In the genomic region with DNA sequence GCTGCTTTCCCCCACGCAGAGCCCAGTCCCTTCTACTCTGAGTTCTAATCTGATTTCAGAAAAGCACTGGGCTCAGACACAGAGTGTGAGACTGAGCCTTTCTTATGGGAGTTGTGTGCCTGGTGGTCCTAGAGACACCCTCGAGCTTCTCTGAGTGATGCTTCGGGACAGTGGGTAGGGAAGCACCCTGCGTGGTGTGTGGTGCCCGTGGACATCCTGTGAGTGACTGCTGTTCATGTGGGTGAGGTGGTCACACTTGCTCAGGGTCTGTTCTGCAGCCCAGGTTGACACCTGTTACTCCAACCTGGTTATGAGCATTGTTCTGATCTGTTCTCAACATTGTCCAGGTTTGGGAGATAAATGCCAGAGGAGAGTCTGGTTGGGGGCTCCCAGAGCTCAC, we compare ENCODE assay signal across 31 cellular contexts. TPM values are rescaled to one million over a fixed set of nuclear protein-coding genes. Genes with fewer than 3 reads are reported as not detected.
"Had no signal": no experiment of that assay in that cellular context is flagged by ENCODE, and none has a peak within 500 bp of the region (broad histone marks: within the 10 kb centered on the region; RNA-seq: fewer than 3 reads in every experiment).

No MANE protein-coding gene starts in this region.

- H3K4me3 ChIP-seq: colonic mucosa, esophagus muscularis mucosa, gastroesophageal sphincter, heart left ventricle, hepatocyte, left lung, ovary, smooth muscle cell, stomach, thyroid gland had no signal

- H3K36me3 Mint-ChIP-seq: natural killer cell; stimulated activated effector memory CD8-positive, alpha-beta T cell treated with anti-CD3 and anti-CD28 coated beads, Interleukin-12 subunit alpha, Interleukin-12 subunit beta, amount 100 ng/mL, for 72 hours; type B pancreatic cell had no signal

- H3K27ac Mint-ChIP-seq: dendritic cell treated with granulocyte-macrophage colony-stimulating factor and Interleukin-4, amounts not matched to agents 40 ng/mL and 50 ng/mL, for 4 days; natural killer cell; stimulated activated effector memory CD8-positive, alpha-beta T cell treated with anti-CD3 and anti-CD28 coated beads, Interleukin-12 subunit alpha, Interleukin-12 subunit beta, amount 100 ng/mL, for 72 hours; type B pancreatic cell had no signal

- H3K36me3 ChIP-seq: colonic mucosa, esophagus muscularis mucosa, gastroesophageal sphincter, heart left ventricle, left lung, ovary, stomach, thyroid gland had no signal

- H2AFZ ChIP-seq: hepatocyte had no signal

- FAIRE-seq: endothelial cell of umbilical vein had no signal

- H3K9me3 Mint-ChIP-seq: dendritic cell treated with granulocyte-macrophage colony-stimulating factor and Interleukin-4, amounts not matched to agents 40 ng/mL and 50 ng/mL, for 4 days; natural killer cell; neural crest cell; stimulated activated effector memory CD8-positive, alpha-beta T cell treated with anti-CD3 and anti-CD28 coated beads, Interleukin-12 subunit alpha, Interleukin-12 subunit beta, amount 100 ng/mL, for 72 hours; type B pancreatic cell had no signal

- H3K4me1 ChIP-seq: colonic mucosa, esophagus muscularis mucosa, foreskin keratinocyte, gastroesophageal sphincter, heart left ventricle, left lung, stomach had no signal

- H3K27ac ChIP-seq: colonic mucosa, esophagus muscularis mucosa, foreskin keratinocyte, gastroesophageal sphincter, heart left ventricle, hepatocyte, left lung, ovary, stomach, thyroid gland had no signal

- H3K79me2 ChIP-seq: hepatocyte had no signal

- DNase-seq: central memory CD4-positive, alpha-beta T cell; colonic mucosa; effector memory CD4-positive, alpha-beta T cell; foreskin keratinocyte; left cardiac atrium; mesenchymal stem cell; natural killer cell; retina; stimulated activated CD4-positive, alpha-beta T cell treated with anti-CD3 and anti-CD28 coated beads, Interleukin-2, amount 100 ng/mL, for 24 hours; stimulated activated CD4-positive, alpha-beta T cell treated with anti-CD3 and anti-CD28 coated beads, Interleukin-4, amount 100 ng/mL, for 24 hours; stimulated activated naive CD4-positive, alpha-beta T cell treated with Interleukin-2 at 50 U/mL for 16 hours; stomach had no signal

- H3K4me2 ChIP-seq: hepatocyte, smooth muscle cell had no signal

- H3K4me3 Mint-ChIP-seq: dendritic cell treated with granulocyte-macrophage colony-stimulating factor and Interleukin-4, amounts not matched to agents 40 ng/mL and 50 ng/mL, for 4 days; natural killer cell; neural crest cell; stimulated activated effector memory CD8-positive, alpha-beta T cell treated with anti-CD3 and anti-CD28 coated beads, Interleukin-12 subunit alpha, Interleukin-12 subunit beta, amount 100 ng/mL, for 72 hours; type B pancreatic cell had no signal

- H3K4me1 Mint-ChIP-seq: natural killer cell; neural crest cell; stimulated activated effector memory CD8-positive, alpha-beta T cell treated with anti-CD3 and anti-CD28 coated beads, Interleukin-12 subunit alpha, Interleukin-12 subunit beta, amount 100 ng/mL, for 72 hours had no signal

- H3K9me3 ChIP-seq: colonic mucosa, esophagus muscularis mucosa, gastroesophageal sphincter, heart left ventricle, left lung, ovary, thyroid gland had no signal

- H3K27me3 ChIP-seq: colonic mucosa, ovary, thyroid gland had no signal

RNA-seq across cellular contexts. Expression of a gene that starts 6.1 kb away (rescaled TPM):
- total RNA-seq: colonic mucosa, endothelial cell of umbilical vein, epithelial cell of proximal tubule, esophagus muscularis mucosa, foreskin keratinocyte, gastroesophageal sphincter, kidney epithelial cell, lower leg skin, lung microvascular endothelial cell, natural killer cell, neural crest cell, pulmonary artery endothelial cell, smooth muscle cell, subcutaneous adipose tissue, thyroid gland had no signal
- polyA plus RNA-seq: endothelial cell of umbilical vein, foreskin keratinocyte, heart left ventricle had no signal

RNA-seq across cellular contexts. Expression of a gene that starts 6.3 kb away (rescaled TPM):
- total RNA-seq: endothelial cell of umbilical vein, foreskin keratinocyte, lung microvascular endothelial cell, natural killer cell, neural crest cell, pulmonary artery endothelial cell had no signal
- polyA plus RNA-seq: endothelial cell of umbilical vein, foreskin keratinocyte had no signal
